32 cellular contexts compared by ENCODE assay signal in genomic region chr1:241527146-241527545, GRCh38. TPM values are rescaled to one million over a fixed set of nuclear protein-coding genes. Genes with fewer than 3 reads are reported as not detected.
"Had no signal": no experiment of that assay in that cellular context is flagged by ENCODE, and none has a peak within 500 bp of the region (broad histone marks: within the 10 kb centered on the region; RNA-seq: fewer than 3 reads in every experiment).

No MANE protein-coding gene starts in this region.

- H3K9me3 ChIP-seq: ascending aorta, SJCRH30, SK-N-SH had no signal

- DNase-seq: activated CD4-positive, alpha-beta memory T cell treated with anti-CD3 and anti-CD28 coated beads, Interleukin-2, amount 10 ng/mL, durations not matched to agents 7 days and 5 days; activated CD4-positive, alpha-beta T cell treated with anti-CD3 and anti-CD28 coated beads for 1 hour; activated CD4-positive, alpha-beta T cell treated with anti-CD3 and anti-CD28 coated beads for 48 hours; activated CD4-positive, CD25-positive, alpha-beta regulatory T cell; activated CD8-positive, alpha-beta memory T cell treated with anti-CD3 and anti-CD28 coated beads for 24 hours; activated CD8-positive, alpha-beta memory T cell treated with anti-CD3 and anti-CD28 coated beads, Interleukin-2, amount 10 ng/mL, durations not matched to agents 7 days and 5 days; activated CD8-positive, alpha-beta memory T cell treated with anti-CD3 and anti-CD28 coated beads, Interleukin-2, amount 50 U/mL, for 48 hours; activated effector memory CD4-positive, alpha-beta T cell treated with anti-CD3 and anti-CD28 coated beads, Interleukin-2, amount 50 U/mL, for 16 hours; activated naive CD4-positive, alpha-beta T cell; activated naive CD4-positive, alpha-beta T cell treated with anti-CD3 and anti-CD28 coated beads, Interleukin-2, amount 50 U/mL, for 16 hours; activated naive CD8-positive, alpha-beta T cell treated with anti-CD3 and anti-CD28 coated beads for 36 hours; activated T-cell treated with anti-CD3 and anti-CD28 coated beads, Interleukin-2, amount 50 U/mL, for 48 hours; amygdala; MM.1S; MV-4-11; NCI-H1092; NCI-H1436 treated with DMSO at 0.1 percent for 48 hours; NCI-H1694 treated with DMSO at 0.1 percent for 48 hours; NCI-H2029; NCI-H510A; NCI-H526; NCI-H748 treated with DMSO at 0.1 percent for 48 hours; NK-92 treated with Interleukin-12 subunit alpha and Interleukin-12 subunit beta, amount 100 ng/mL, for 24 hours; PC-9; SHP77; SJCRH30; SK-N-SH; WERI-Rb-1 had no signal

- H3K36me3 ChIP-seq: ascending aorta, SJCRH30, WERI-Rb-1 had no signal

- ATAC-seq: activated CD8-positive, alpha-beta memory T cell treated with anti-CD3 and anti-CD28 coated beads, Interleukin-2, amount 10 ng/mL, durations not matched to agents 7 days and 5 days; activated T-helper 17 cell treated with anti-CD3 and anti-CD28 coated beads, Interleukin-2, amount 50 U/mL, for 72 hours had no signal

- H3K27ac ChIP-seq: ascending aorta, KMS-11, PC-9, SJCRH30, WERI-Rb-1 had no signal

- H3K9ac ChIP-seq: KMS-11, SK-N-SH had no signal

- H3K4me3 ChIP-seq: ascending aorta, PC-9, SJCRH30 had no signal

RNA-seq across cellular contexts. Expression of gene KMO, which starts 5.0 kb away (rescaled TPM):
- total RNA-seq: activated CD4-positive, alpha-beta memory T cell treated with anti-CD3 and anti-CD28 coated beads, Interleukin-2, amount 10 ng/mL, durations not matched to agents 7 days and 5 days; activated CD8-positive, alpha-beta memory T cell treated with anti-CD3 and anti-CD28 coated beads, Interleukin-2, amount 10 ng/mL, durations not matched to agents 7 days and 5 days; ascending aorta; LHCN-M2 had no signal
- polyA plus RNA-seq: SK-N-SH had no signal
